Comparison of ENCODE assay signal across 8 cellular contexts in genomic region chrX:15493118-15494082, GRCh38. TPM values are rescaled to one million over a fixed set of nuclear protein-coding genes. Genes with fewer than 3 reads are reported as not detected.
DNase-seq lines count a peak whose midpoint lies in the region; ATAC-seq, FAIRE-seq and TF ChIP-seq lines count a peak whose summit lies in the region.

PIR (minus strand) TSS chrX:15493333; CDS start chrX:15491257, 2,076 bp downstream.

- TF ChIP-seq CTCF in ascending aorta (IDR thresholded peaks at IDR 0.05), result peak in 2 of 3 experiments; percentile 36 to 56

- H3K9me3 ChIP-seq in ascending aorta, result no peaks in the 10 kb centered on the region

- intact Hi-C loops in ascending aorta (cut with DNase I), result loop anchor here (2.0 to 5.0 kb wide), 4 partner anchors 23 to 364 kb away; no protein-coding TSS in a partner anchor

- H3K27ac ChIP-seq in ascending aorta, result peak within 1 kb of the TSS; percentile 44 to 56

- H3K36me3 ChIP-seq in ascending aorta, result no peaks in the 10 kb centered on the region

- ATAC-seq in HG02759 (IDR thresholded peaks at IDR 0.05; ENCODE audit: unreplicated experiment), result peak; percentile 98

- peak; percentile 28 for DNase-seq in GM12891 (ENCODE audit: insufficient read length, low spot score)
- peak; percentile 71 to 97 (median 94) for DNase-seq in NCI-H1417 (lab: John Stamatoyannopoulos, UW)
- DNase-seq in T-helper 1 cell, result peak; percentile 3 to 77 (median 6)
- peak; percentile 57 to 93 for DNase-seq in ascending aorta (ENCODE audit: low spot score in 2 of 2)
- peak; percentile 87 for DNase-seq in hepatic stellate cell (ENCODE audit: low spot score)
- DNase-seq in putamen (ENCODE audit: low spot score), result peak; percentile 83
- DNase-seq in NK-92 (lab: John Stamatoyannopoulos, UW; ENCODE audit: unreplicated experiment), result no peak

- no peaks in the 10 kb centered on the region for H3K4me1 ChIP-seq in ascending aorta

- no peak for TF ChIP-seq POLR2A in GM12891 (IDR thresholded peaks at IDR 0.05; ENCODE audit: low read depth, low read length)

- peak within 1 kb of the TSS; percentile 49 to 70 for H3K4me3 ChIP-seq in ascending aorta

- no peaks in the 10 kb centered on the region for H3K27me3 ChIP-seq in ascending aorta

- peak; percentile 84 for FAIRE-seq in GM12891 (lab: Jason Lieb, UNC)

TF ChIP-seq in GM12891, 5 proteins besides CTCF, POLR2A, EP300 and RAD21:
- TF ChIP-seq SPI1 (IDR thresholded peaks at IDR 0.05; ENCODE audit: low read depth, low read length) (no peak), POLR2AphosphoS5 (IDR thresholded peaks at IDR 0.05; ENCODE audit: low read depth, low read length) (no peak), POU2F2 (IDR thresholded peaks at IDR 0.05; ENCODE audit: low read depth, low read length) (no peak), PAX5 (IDR thresholded peaks at IDR 0.05; ENCODE audit: insufficient read depth, low read length, severe bottlenecking) (no peak), TAF1 (IDR thresholded peaks at IDR 0.05; ENCODE audit: low read depth, low read length) (no peak)
TF ChIP-seq in GM12891: peak in this region for 0.

RNA-seq across cellular contexts. Expression of gene PIR, which starts in this region (rescaled TPM):
- 5.5 TPM for polyA plus RNA-seq in GM12891 (2012; ENCODE audit: low read depth, missing spikeins)
- total RNA-seq in ascending aorta, result 14.6 TPM
